1 cellular context compared by ENCODE assay signal in genomic region chr1:27603962-27604578, GRCh38.
TF ChIP-seq lines count a peak whose summit lies in the region.

Gene AHDC1, minus strand, starts transcription at chr1:27604144. Its CDS starts 52,029 bp downstream, at chr1:27552115.

TF ChIP-seq in SK-N-SH treated with all-trans-retinoic acid at 6 μM for 48 hours, 23 proteins besides CTCF, POLR2A, EP300 and RAD21 (continued from another document):
- TF ChIP-seq POU6F1 (CRISPR knock-in tag; IDR thresholded peaks at IDR 0.05; ENCODE audit: borderline replicate concordance, low read depth), result no peak
- no peak for TF ChIP-seq ZFP3 (CRISPR knock-in tag; IDR thresholded peaks at IDR 0.05)
- no peak for TF ChIP-seq ARNTL (CRISPR knock-in tag; IDR thresholded peaks at IDR 0.05; ENCODE audit: borderline replicate concordance, low read depth)
- TF ChIP-seq CSDC2 (CRISPR knock-in tag; IDR thresholded peaks at IDR 0.05), result no peak
- no peak for TF ChIP-seq BACH2 (CRISPR knock-in tag; IDR thresholded peaks at IDR 0.05; ENCODE audit: borderline replicate concordance)
- no peak for TF ChIP-seq ISL1 (CRISPR knock-in tag; IDR thresholded peaks at IDR 0.05)
- TF ChIP-seq GLIS3 (CRISPR knock-in tag; IDR thresholded peaks at IDR 0.05), result no peak
- TF ChIP-seq ZNF8 (CRISPR knock-in tag; IDR thresholded peaks at IDR 0.05), result no peak
- TF ChIP-seq CREB5 (CRISPR knock-in tag; IDR thresholded peaks at IDR 0.05; ENCODE audit: low read depth), result no peak
- TF ChIP-seq TOX (CRISPR knock-in tag; IDR thresholded peaks at IDR 0.05; ENCODE audit: borderline replicate concordance), result no peak
TF ChIP-seq in SK-N-SH treated with all-trans-retinoic acid at 6 μM for 48 hours: peak in this region for 0.
